Comparison of ENCODE assay signal across 18 cellular contexts in the genomic region with DNA sequence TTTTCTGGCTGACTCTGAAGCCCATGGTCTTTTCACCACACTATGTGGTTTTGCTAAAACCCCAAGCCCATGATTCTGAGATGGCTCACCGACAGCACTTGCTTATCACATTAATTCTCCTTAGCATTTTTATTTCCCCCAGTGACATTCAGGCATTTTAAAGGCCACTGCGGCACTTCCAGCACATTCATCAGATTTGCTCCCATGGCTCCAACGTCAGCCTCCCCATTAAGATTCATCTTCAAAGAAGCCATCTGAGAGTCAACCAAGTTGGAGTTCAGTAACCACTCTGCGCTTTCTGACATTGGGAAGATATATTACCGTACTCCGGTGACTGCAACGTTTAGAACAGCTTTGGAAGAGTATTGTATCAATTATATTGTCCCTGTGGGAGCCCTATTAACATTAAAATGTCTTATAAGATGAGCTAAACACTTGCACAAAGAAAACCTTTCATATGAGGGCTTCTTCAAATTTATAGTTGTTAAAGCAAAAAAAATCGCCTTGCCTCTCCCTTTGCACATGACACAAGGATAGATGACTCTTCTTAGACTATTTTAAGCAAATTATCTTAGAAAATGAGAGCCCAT.
A peak's percentile ranks its signal among the peaks of the same experiment; 100 is the strongest.
DNase-seq lines count a peak whose midpoint lies in the region; ATAC-seq and TF ChIP-seq lines count a peak whose summit lies in the region.
"Had no signal": no experiment of that assay in that cellular context is flagged by ENCODE, and none has a peak within 500 bp of the region (broad histone marks: within the 10 kb centered on the region; RNA-seq: fewer than 3 reads in every experiment).

No MANE protein-coding gene starts in this region.

- H3K4me1 Mint-ChIP-seq in effector memory CD8-positive, alpha-beta T cell (ENCODE audit: low read depth in 2 of 2), result no peaks in the 10 kb centered on the region
- no peaks in the 10 kb centered on the region for H3K4me1 Mint-ChIP-seq in immature natural killer cell

- TF ChIP-seq POLR2A in esophagus muscularis mucosa (IDR thresholded peaks at IDR 0.05; ENCODE audit: low read depth), result no peak

- H4K91ac ChIP-seq in mesenchymal stem cell (ENCODE audit: low read length), result no peak overlapping the region

- no peak for TF ChIP-seq CTCF in esophagus muscularis mucosa (IDR thresholded peaks at IDR 0.05)

- DNase-seq in LHCN-M2 (ENCODE audit: low read depth), result peak; percentile 7
- DNase-seq in esophagus muscularis mucosa (ENCODE audit: extremely low spot score), result peak; percentile 64
- no peak for DNase-seq in mesenchymal stem cell
- peak; percentile 78 for DNase-seq in stromal cell of bone marrow (ENCODE audit: low read depth)
- no peak for DNase-seq in AG08395 (ENCODE audit: low spot score)
- DNase-seq in effector memory CD8-positive, alpha-beta T cell, result no peak
- DNase-seq in immature natural killer cell, result no peak
- DNase-seq: HFFc6, KBM-7, MV-4-11, NCI-H1694 treated with DMSO at 0.1 percent for 48 hours, NCI-H226, NCI-H524, NCI-H82, OCI-M1, SHP77 had no signal

- H3K4me3 Mint-ChIP-seq in effector memory CD8-positive, alpha-beta T cell, result no peak overlapping the region
- no peak overlapping the region for H3K4me3 Mint-ChIP-seq in immature natural killer cell
- H3K4me3 Mint-ChIP-seq: HFFc6 had no signal

- ATAC-seq in effector memory CD8-positive, alpha-beta T cell (replicated peaks), result no peak
- ATAC-seq: HepG2 had no signal

- H3K27me3 ChIP-seq in esophagus muscularis mucosa, result no peaks in the 10 kb centered on the region
- H3K27me3 ChIP-seq in mesenchymal stem cell (ENCODE audit: control insufficient read depth in 1 of 2, insufficient read depth in 1 of 2, low read length in 2 of 2), result no peaks in the 10 kb centered on the region

- H3K27me3 Mint-ChIP-seq in effector memory CD8-positive, alpha-beta T cell, result no peaks in the 10 kb centered on the region
- H3K27me3 Mint-ChIP-seq in immature natural killer cell (ENCODE audit: low read depth in 3 of 3), result peaks cover 0 to 3% (median 1%) of the 10 kb centered on the region in 3 donors

- H3K23ac ChIP-seq in mesenchymal stem cell (ENCODE audit: low read length in 2 of 2), result no peak overlapping the region

- no peak overlapping the region for H2BK120ac ChIP-seq in mesenchymal stem cell (ENCODE audit: low read depth, low read length)

- H3K36me3 ChIP-seq in esophagus muscularis mucosa (no peaks in the 10 kb centered on the region), mesenchymal stem cell (ENCODE audit: control insufficient read depth in 1 of 2, insufficient read depth in 2 of 2, low read depth in 1 of 2, low read length in 2 of 2) (no peaks in the 10 kb centered on the region)

- H3K4me1 ChIP-seq in esophagus muscularis mucosa, result no peaks in the 10 kb centered on the region
- no peaks in the 10 kb centered on the region for H3K4me1 ChIP-seq in mesenchymal stem cell (ENCODE audit: control insufficient read depth, insufficient read depth, low read depth, low read length)

- H3K4me2 ChIP-seq in mesenchymal stem cell (ENCODE audit: low read length, poor library complexity, severe bottlenecking), result no peak overlapping the region

- H3K9me3 Mint-ChIP-seq in effector memory CD8-positive, alpha-beta T cell, result peaks cover 13 to 21% of the 10 kb centered on the region in 2 donors
- peaks cover 0 to 18% (median 7%) of the 10 kb centered on the region in 6 donors for H3K9me3 Mint-ChIP-seq in immature natural killer cell

- no peak overlapping the region for H3K27ac ChIP-seq in esophagus muscularis mucosa (replicated peaks in 1 of 4)
- H3K27ac ChIP-seq in mesenchymal stem cell (ENCODE audit: low read length, poor library complexity, severe bottlenecking), result no peak overlapping the region
- H3K27ac ChIP-seq: C4-2B had no signal

- H3K18ac ChIP-seq in mesenchymal stem cell (ENCODE audit: low read depth in 1 of 2, low read length in 2 of 2), result no peak overlapping the region

- no peaks in the 10 kb centered on the region for H3K36me3 Mint-ChIP-seq in effector memory CD8-positive, alpha-beta T cell (ENCODE audit: insufficient read depth)
- H3K36me3 Mint-ChIP-seq in immature natural killer cell, result no peaks in the 10 kb centered on the region

- H3K4me3 ChIP-seq in esophagus muscularis mucosa, result no peak overlapping the region
- H3K4me3 ChIP-seq in mesenchymal stem cell (ENCODE audit: insufficient read depth in 1 of 2, low read depth in 1 of 2, low read length in 2 of 2), result no peak overlapping the region

- no peak overlapping the region for H2AK5ac ChIP-seq in mesenchymal stem cell (ENCODE audit: low read length, severe bottlenecking)

- no peak overlapping the region for H2BK12ac ChIP-seq in mesenchymal stem cell (ENCODE audit: low read length in 2 of 2)

- H3K79me1 ChIP-seq in mesenchymal stem cell (replicated peaks; ENCODE audit: low read length, poor library complexity, severe bottlenecking), result no peaks in the 10 kb centered on the region

- no peak overlapping the region for H2BK5ac ChIP-seq in mesenchymal stem cell (ENCODE audit: low read depth, low read length, poor library complexity, severe bottlenecking)

- no peak overlapping the region for H2BK15ac ChIP-seq in mesenchymal stem cell (ENCODE audit: low read depth, poor library complexity, severe bottlenecking)

- H3K27ac Mint-ChIP-seq in effector memory CD8-positive, alpha-beta T cell, result no peak overlapping the region
- no peak overlapping the region for H3K27ac Mint-ChIP-seq in immature natural killer cell
- H3K27ac Mint-ChIP-seq: HFFc6 had no signal

- H4K8ac ChIP-seq in mesenchymal stem cell (ENCODE audit: low read length), result no peak overlapping the region

- intact Hi-C loops in esophagus muscularis mucosa (cut with DNase I), result no loop called here

- TF ChIP-seq EP300 in esophagus muscularis mucosa (IDR thresholded peaks at IDR 0.05), result no peak

- H3K9ac ChIP-seq in mesenchymal stem cell (ENCODE audit: low read length), result peak overlapping the region; percentile 59

- H3K14ac ChIP-seq in mesenchymal stem cell (ENCODE audit: low read length in 2 of 2), result no peak overlapping the region

- WGBS in esophagus muscularis mucosa, result 70% methylated on average over 8 of the region's 8 CpGs
- WGBS in mesenchymal stem cell, result 87% methylated on average over 5 of the region's 8 CpGs

- H3K9me3 ChIP-seq in esophagus muscularis mucosa (no peaks in the 10 kb centered on the region), mesenchymal stem cell (ENCODE audit: control insufficient read depth, low read length) (no peaks in the 10 kb centered on the region)

- H2AFZ ChIP-seq in mesenchymal stem cell (ENCODE audit: low read depth, low read length), result no peak overlapping the region

- H3K4ac ChIP-seq in mesenchymal stem cell (ENCODE audit: low read depth in 1 of 2, low read length in 2 of 2), result no peak overlapping the region

Comparison
In these comparisons a context has a peak if more than half of its experiments do, and no peak if none do; other contexts are left out.
1. DNase-seq: peak in LHCN-M2 (single experiment), esophagus muscularis mucosa (single experiment) and stromal cell of bone marrow (single experiment); none in mesenchymal stem cell (single experiment), AG08395 (single experiment), effector memory CD8-positive, alpha-beta T cell (0 of 3) and immature natural killer cell (0 of 3).